10 cellular contexts compared by ENCODE assay signal in the genomic region with DNA sequence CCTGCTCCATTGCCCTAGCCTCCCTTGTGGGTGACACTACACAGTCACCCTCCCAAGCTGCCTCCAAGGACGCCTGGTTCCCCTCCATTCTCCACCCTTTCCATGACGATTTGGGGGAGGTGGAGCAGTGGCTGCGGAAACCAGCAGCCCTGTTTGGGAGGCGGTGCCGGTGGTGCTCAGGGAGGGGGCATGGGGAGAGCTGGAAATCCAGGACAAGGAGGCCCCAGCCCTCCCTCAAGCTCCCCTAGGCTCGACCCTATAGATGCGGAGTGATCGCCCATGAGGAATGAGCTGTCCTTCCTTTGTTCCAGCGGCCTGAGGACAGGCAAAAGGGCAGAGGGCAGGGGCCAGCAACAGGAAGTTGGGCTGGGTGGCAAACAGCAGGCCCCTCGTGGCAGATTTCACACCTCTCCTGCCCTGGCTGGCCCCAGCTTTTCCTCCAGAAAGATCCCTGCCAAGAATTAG. TPM values are rescaled to one million over a fixed set of nuclear protein-coding genes. Genes with fewer than 3 reads are reported as not detected.
DNase-seq lines count a peak whose midpoint lies in the region; ATAC-seq, FAIRE-seq and TF ChIP-seq lines count a peak whose summit lies in the region.
"Had no signal": no experiment of that assay in that cellular context is flagged by ENCODE, and none has a peak within 500 bp of the region (broad histone marks: within the 10 kb centered on the region; RNA-seq: fewer than 3 reads in every experiment).

No MANE protein-coding gene starts in this region.

- H3K4me3 Mint-ChIP-seq in endodermal cell (no peak overlapping the region), neural crest cell (peak overlapping the region; percentile 85)
- H3K4me3 Mint-ChIP-seq: CD4-positive, alpha-beta memory T cell had no signal

- H3K36me3 ChIP-seq in Panc1 (ENCODE audit: control insufficient read depth, insufficient read depth, low read length) = peaks cover 2% of the 10 kb centered on the region
- peaks cover 23% of the 10 kb centered on the region for H3K36me3 ChIP-seq in endodermal cell (ENCODE audit: control insufficient read depth, insufficient read depth, low read length)
- H3K36me3 ChIP-seq: colonic mucosa had no signal

- H3K36me3 Mint-ChIP-seq in endodermal cell (ENCODE audit: low read depth) = peaks cover 49% of the 10 kb centered on the region
- peaks cover 26% of the 10 kb centered on the region for H3K36me3 Mint-ChIP-seq in neural crest cell (ENCODE audit: low read depth)

- peak; percentile 15 for ATAC-seq in Panc1

- intact Hi-C loops in Panc1 (cut with micrococcal nuclease; ENCODE audit: unreplicated experiment) = no loop called here

- peaks cover 7% of the 10 kb centered on the region for H3K4me1 Mint-ChIP-seq in endodermal cell
- peaks cover 25% of the 10 kb centered on the region for H3K4me1 Mint-ChIP-seq in neural crest cell

- H3K27ac ChIP-seq in Panc1 (ENCODE audit: low read length) = peak overlapping the region; percentile 56
- H3K27ac ChIP-seq in endodermal cell (ENCODE audit: low read depth, low read length) = peak overlapping the region; percentile 80
- H3K27ac ChIP-seq: colonic mucosa had no signal

- CTCF ChIA-PET in Panc1 (lab: Charles Lee) = interaction anchor here (4.8 kb wide), 1 partner anchor 23 kb away, joined by 45 read pairs; a partner anchor contains a TSS

- in situ Hi-C loops in Panc1 (cut with HindIII; ENCODE audit: low pct_unique_long_range_greater_than_20kb, low sequenced_read_pairs) = no loop called here

- WGBS in endodermal cell (ENCODE audit: insufficient coverage in 1 of 2, insufficient read length in 1 of 2), 2 experiments = 81% methylated on average over 8 of the region's 10 CpGs; no CpG with 5 or more reads in 1 of the 2 experiments

- H3K4me1 ChIP-seq in Panc1 (ENCODE audit: control insufficient read depth, insufficient read depth, low read length) (peaks cover 22% of the 10 kb centered on the region), endodermal cell (ENCODE audit: control insufficient read depth, insufficient read depth, low read length) (no peaks in the 10 kb centered on the region)
- H3K4me1 ChIP-seq: colonic mucosa had no signal

- no peaks in the 10 kb centered on the region for H3K9me3 ChIP-seq in Panc1 (ENCODE audit: control insufficient read depth, insufficient read depth, low read depth, low read length)
- no peaks in the 10 kb centered on the region for H3K9me3 ChIP-seq in endodermal cell (ENCODE audit: control insufficient read depth, low read length)
- H3K9me3 ChIP-seq: colonic mucosa had no signal

- H3K27ac Mint-ChIP-seq in endodermal cell = peak overlapping the region; percentile 86
- peak overlapping the region; percentile 96 for H3K27ac Mint-ChIP-seq in neural crest cell (ENCODE audit: unreplicated experiment)

- FAIRE-seq in G401.6 (lab: Jason Lieb, UNC) = peak; percentile 30
- FAIRE-seq in urothelium cell line (lab: Jason Lieb, UNC) = no peak

- POLR2A ChIA-PET in Panc1 (lab: Charles Lee) = interaction anchor here (1.6 kb wide), 1 partner anchor 20 kb away, joined by 5 read pairs; no protein-coding TSS in a partner anchor

- H3K27me3 Mint-ChIP-seq in endodermal cell (ENCODE audit: insufficient read depth) (no peaks in the 10 kb centered on the region), neural crest cell (ENCODE audit: low read depth) (peaks cover 7% of the 10 kb centered on the region)
- H3K27me3 Mint-ChIP-seq: CD4-positive, alpha-beta memory T cell had no signal

- H3K9me3 Mint-ChIP-seq in endodermal cell (peaks cover 9% of the 10 kb centered on the region), neural crest cell (peaks cover 2% of the 10 kb centered on the region)

- BruUV-seq in Panc1 (replicated peaks; lab: Mats Ljungman, UMichigan) = no TSS peak

- no peaks in the 10 kb centered on the region for H3K27me3 ChIP-seq in Panc1 (ENCODE audit: control insufficient read depth, insufficient read depth, low read length)
- H3K27me3 ChIP-seq in endodermal cell (ENCODE audit: control insufficient read depth, insufficient read depth, low read length, poor library complexity, severe bottlenecking) = no peaks in the 10 kb centered on the region
- H3K27me3 ChIP-seq: colonic mucosa had no signal

- H3K9ac ChIP-seq in endodermal cell (ENCODE audit: extremely low read depth, low read length, poor library complexity, severe bottlenecking) = no peak overlapping the region

- TF ChIP-seq CTCF in Panc1 (IDR thresholded peaks at IDR 0.05) (no peak), endodermal cell (conservative IDR thresholded peaks at IDR 0.05) (no peak), neural crest cell (conservative IDR thresholded peaks at IDR 0.05) (no peak)

- DNase-seq in Panc1 (ENCODE audit: low read depth, low spot score) (no peak), endodermal cell (no peak), neural crest cell (ENCODE audit: low read depth, low spot score) (no peak), DMS 273 treated with DMSO at 0.1 percent for 48 hours (lab: John Stamatoyannopoulos, UW) (no peak), activated gamma-delta T cell treated with Interleukin-2 at 50 U/mL for 16 hours (no peak), NCI-H1436 treated with DMSO at 0.1 percent for 48 hours (lab: John Stamatoyannopoulos, UW) (no peak), urothelium cell line (ENCODE audit: low spot score) (no peak)

- no peak overlapping the region for H3K4me3 ChIP-seq in Panc1 (ENCODE audit: low read depth in 2 of 2, low read length in 2 of 2)
- no peak overlapping the region for H3K4me3 ChIP-seq in endodermal cell (ENCODE audit: low read length)
- H3K4me3 ChIP-seq: colonic mucosa had no signal

RNA-seq across cellular contexts. Expression of a gene that starts 3.6 kb away (rescaled TPM):
- total RNA-seq in Panc1 (2021; ENCODE audit: unreplicated experiment) = 0.62 TPM
- polyA plus RNA-seq in Panc1 (2012; ENCODE audit: insufficient read length) = 0.62 TPM
- 10 to 100 TPM; 12.0 to 17.5 TPM for total RNA-seq in endodermal cell
- 9.5 TPM for polyA plus RNA-seq in endodermal cell (2013, experiment 1 of 2)
- 7.5 TPM for polyA plus RNA-seq in endodermal cell (2013, experiment 2 of 2)
- total RNA-seq in neural crest cell = 11.4 and 11.8 TPM in 2 replicates

RNA-seq across cellular contexts. Expression of a gene that starts 13.2 kb away (rescaled TPM):
- total RNA-seq in Panc1 (2021; ENCODE audit: unreplicated experiment) (246 TPM), endodermal cell (10 to 100 TPM; 91.6 to 99.3 TPM), neural crest cell (116 and 124 TPM in 2 replicates)
- 347 TPM for polyA plus RNA-seq in Panc1 (2012; ENCODE audit: insufficient read length)
- polyA plus RNA-seq in endodermal cell (2013, experiment 1 of 2) = 99.4 TPM
- 86.3 TPM for polyA plus RNA-seq in endodermal cell (2013, experiment 2 of 2)

RNA-seq across cellular contexts. Expression of a gene that starts 22.0 kb away (rescaled TPM):
- total RNA-seq in Panc1 (2021; ENCODE audit: unreplicated experiment) (225 TPM), endodermal cell (10 to 100 TPM; 56.0 to 65.0 TPM), neural crest cell (10.2 and 10.7 TPM in 2 replicates)
- polyA plus RNA-seq in Panc1 (2012; ENCODE audit: insufficient read length) = 297 TPM
- 10.5 TPM for polyA plus RNA-seq in endodermal cell (2013, experiment 1 of 2)
- 10.0 TPM for polyA plus RNA-seq in endodermal cell (2013, experiment 2 of 2)

RNA-seq across cellular contexts. Expression of a gene that starts 23.6 kb away (rescaled TPM):
- total RNA-seq in Panc1 (2021; ENCODE audit: unreplicated experiment) (113 TPM), endodermal cell (100 to 1,000 TPM in 1 of 2 donors, 10 to 100 TPM in 1; 93.4 to 112 TPM), neural crest cell (168 and 173 TPM in 2 replicates)
- polyA plus RNA-seq in Panc1 (2012; ENCODE audit: insufficient read length) = 77.9 TPM
- polyA plus RNA-seq in endodermal cell (2013, experiment 1 of 2) = 60.4 TPM
- polyA plus RNA-seq in endodermal cell (2013, experiment 2 of 2) = 63.4 TPM

RNA-seq across cellular contexts. Expression of a gene that starts 24.5 kb away (rescaled TPM):
- total RNA-seq in Panc1 (2021; ENCODE audit: unreplicated experiment) = 15.7 TPM
- 19.7 TPM for polyA plus RNA-seq in Panc1 (2012; ENCODE audit: insufficient read length)
- total RNA-seq in endodermal cell = 1 to 10 TPM; 4.8 to 8.1 TPM
- 4.8 TPM for polyA plus RNA-seq in endodermal cell (2013, experiment 1 of 2)
- polyA plus RNA-seq in endodermal cell (2013, experiment 2 of 2) = 5.3 TPM
- 8.0 and 14.0 TPM in 2 replicates for total RNA-seq in neural crest cell
